ENCODE assay signal across 3 cellular contexts in the genomic region with DNA sequence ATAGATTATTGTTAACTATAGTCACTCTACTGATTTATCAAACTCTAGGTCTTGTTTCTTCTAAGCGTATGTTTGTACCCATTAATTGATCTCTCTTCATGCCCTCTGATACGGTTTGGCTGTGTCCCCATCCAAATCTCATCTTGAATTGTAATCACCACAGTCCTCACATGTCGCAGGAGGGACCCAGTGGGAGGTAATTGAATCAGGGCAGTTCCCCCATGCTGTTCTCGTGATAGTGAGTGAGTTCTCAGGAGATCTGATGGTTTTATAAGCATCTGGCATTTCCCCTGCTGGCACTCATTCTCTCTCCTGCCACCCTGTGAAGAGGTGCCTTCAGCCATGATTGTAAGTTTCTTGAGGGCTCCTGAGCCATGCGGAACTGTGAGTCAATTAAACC. TPM values are rescaled to one million over a fixed set of nuclear protein-coding genes. Genes with fewer than 3 reads are reported as not detected.
"Had no signal": no experiment of that assay in that cellular context is flagged by ENCODE, and none has a peak within 500 bp of the region (broad histone marks: within the 10 kb centered on the region; RNA-seq: fewer than 3 reads in every experiment).

No MANE protein-coding gene starts in this region.

RNA-seq across cellular contexts. Expression of a gene that starts 21.9 kb away (rescaled TPM):
- total RNA-seq: HT-29, IMR-90, K562 had no signal
- polyA plus RNA-seq: IMR-90, K562 had no signal
